ENCODE assay signal across 20 cellular contexts in the genomic region with DNA sequence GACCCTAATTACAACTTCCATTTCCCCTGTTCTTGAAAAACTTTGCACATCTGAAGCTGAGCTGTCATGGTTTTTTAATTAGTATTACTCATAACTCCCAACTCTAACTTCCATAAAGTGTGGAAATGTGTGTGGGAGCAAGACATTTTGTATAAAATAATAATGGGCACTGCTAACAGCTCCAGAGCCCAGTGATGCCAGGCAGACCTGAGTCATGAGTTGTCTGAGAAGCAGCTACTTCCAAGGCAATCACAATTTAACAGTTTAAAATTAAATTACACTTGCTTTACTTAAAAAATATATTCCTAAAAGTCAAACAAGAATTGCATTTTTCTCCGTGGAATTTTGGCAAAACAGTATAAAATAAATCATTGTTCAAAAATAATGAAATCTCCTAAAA. TPM values are rescaled to one million over a fixed set of nuclear protein-coding genes. Genes with fewer than 3 reads are reported as not detected.
"Had no signal": no experiment of that assay in that cellular context is flagged by ENCODE, and none has a peak within 500 bp of the region (broad histone marks: within the 10 kb centered on the region; RNA-seq: fewer than 3 reads in every experiment).

No MANE protein-coding gene starts in this region.

- H3K4me1 ChIP-seq: breast epithelium, spleen had no signal

- H3K4me3 ChIP-seq: breast epithelium, coronary artery, gastrocnemius medialis, heart left ventricle, left ventricle myocardium inferior, spleen, thoracic aorta, upper lobe of left lung had no signal

- ATAC-seq: activated CD8-positive, alpha-beta T cell treated with anti-CD3 and anti-CD28 coated beads for 36 hours; activated T-cell treated with anti-CD3 and anti-CD28 coated beads, Interleukin-2, amount 50 U/mL, for 4 hours; gastrocnemius medialis; heart left ventricle; sciatic nerve; stimulated activated memory B cell treated with anti-CD40 and anti-IgM and Interleukin-4, amounts not matched to agents 10 μg/mL and 1 μg/mL and 100 μg/mL, for 72 hours had no signal

- DNase-seq: activated CD4-positive, alpha-beta T cell treated with anti-CD3 and anti-CD28 coated beads, Interleukin-2, amount 10 ng/mL, durations not matched to agents 24 days and 14 days; activated CD4-positive, CD25-positive, alpha-beta regulatory T cell; activated CD8-positive, alpha-beta T cell treated with anti-CD3 and anti-CD28 coated beads for 36 hours; activated naive CD4-positive, alpha-beta T cell treated with anti-CD3 and anti-CD28 coated beads, Interleukin-2, amount 50 U/mL, for 16 hours; activated T-cell treated with anti-CD3 and anti-CD28 coated beads, Interleukin-2, amount 50 U/mL, for 4 hours; erythroblast; gastrocnemius medialis; heart left ventricle; kidney; left ventricle myocardium inferior; spleen; stimulated activated CD4-positive, alpha-beta T cell treated with anti-CD3 and anti-CD28 coated beads, Interleukin-4, amount 100 ng/mL, for 4 hours; T-helper 1 cell; T-helper 9 cell; upper lobe of left lung had no signal

- H3K27me3 ChIP-seq: breast epithelium, gastrocnemius medialis, heart left ventricle, spleen, upper lobe of left lung had no signal

- H3K27ac ChIP-seq: coronary artery, left ventricle myocardium inferior, spleen, upper lobe of left lung had no signal

- H3K36me3 ChIP-seq: breast epithelium, gastrocnemius medialis, heart left ventricle, left ventricle myocardium inferior, spleen, thoracic aorta, upper lobe of left lung had no signal

- H3K9me3 ChIP-seq: breast epithelium, gastrocnemius medialis, heart left ventricle, left ventricle myocardium inferior, spleen, thoracic aorta, upper lobe of left lung had no signal

RNA-seq across cellular contexts. Expression of a gene that starts 6.4 kb away (rescaled TPM):
- total RNA-seq: activated CD4-positive, alpha-beta T cell treated with anti-CD3 and anti-CD28 coated beads, Interleukin-2, amount 10 ng/mL, durations not matched to agents 24 days and 14 days; activated T-cell treated with anti-CD3 and anti-CD28 coated beads, Interleukin-2, amount 50 U/mL, for 4 hours had no signal
